In genomic region chr9:96407835-96408234, GRCh38 we compare ENCODE assay signal across 6 cellular contexts. TPM values are rescaled to one million over a fixed set of nuclear protein-coding genes. Genes with fewer than 3 reads are reported as not detected.
DNase-seq lines count a peak whose midpoint lies in the region; ATAC-seq, FAIRE-seq and TF ChIP-seq lines count a peak whose summit lies in the region.
"Not testable (repeated sequence)": the region's sequence is repeated elsewhere in the genome, so short reads cannot be mapped to it uniquely, and the experiment has no call there.

No MANE protein-coding gene starts in this region.

- H3K79me1 ChIP-seq in H1 (ENCODE audit: low read depth, low read length), result not testable (repeated sequence)

- POLR2A ChIA-PET in HEK293 (lab: Yijun Ruan, JAX); WTC11 (lab: Charles Lee): not testable (repeated sequence)
- POLR2A ChIA-PET in H1 (lab: Charles Lee; ENCODE audit: partially characterized antibody), result interaction anchor here (1.2 kb wide), 1 partner anchor 8 kb away, joined by 3 read pairs; no protein-coding TSS in a partner anchor

- H3K27ac ChIP-seq in GM23338 (ENCODE audit: low read depth), result peak overlapping the region; percentile 75; the same call in 1 of the 2 replicates
- H3K27ac ChIP-seq in HEK293 (ENCODE audit: extremely low read depth, low read depth, low read length); HUES6 (ENCODE audit: low read depth, low read length); H1 (ENCODE audit: low read depth, low read length); iPS-18a (ENCODE audit: low read length): not testable (repeated sequence)

- H2BK12ac ChIP-seq in H1 (ENCODE audit: low read depth, low read length), result not testable (repeated sequence)

- FAIRE-seq in H1 (lab: Jason Lieb, UNC), result not testable (repeated sequence)

- H3K4me2 ChIP-seq in GM23338, result peak overlapping the region; percentile 65; the same call in 1 of the 2 replicates
- H3K4me2 ChIP-seq in H1 (ENCODE audit: insufficient read depth in 1 of 2, low read depth in 2 of 2, low read length in 2 of 2), result peak overlapping the region; percentile 22 to 43; a peak in 2 of 4 replicates

- H3K9me3 Mint-ChIP-seq in GM23338, WTC11: not testable (repeated sequence)

- not testable (repeated sequence) for H2BK20ac ChIP-seq in H1 (ENCODE audit: low read length)

- not testable (repeated sequence) for H3K9me3 ChIP-seq in HEK293 (ENCODE audit: control insufficient read depth, insufficient read depth, low read depth, low read length); HUES6 (ENCODE audit: control insufficient read depth, insufficient read depth, low read depth, low read length); H1 (ENCODE audit: insufficient read depth in 2 of 2, low read depth in 1 of 2, low read length in 1 of 2); iPS-18a (ENCODE audit: control insufficient read depth, low read depth, low read length)

- H2AK5ac ChIP-seq in H1 (ENCODE audit: low read depth, low read length), result not testable (repeated sequence)

- not testable (repeated sequence) for H2AFZ ChIP-seq in GM23338; H1 (ENCODE audit: low read length)

- not testable (repeated sequence) for ATAC-seq in GM23338, WTC11

- TF ChIP-seq CTCF in GM23338 (conservative IDR thresholded peaks at IDR 0.05; ENCODE audit: low read depth in 2 of 2); HEK293 (tag by site-specific recombination; IDR thresholded peaks at IDR 0.05); WTC11 (IDR thresholded peaks at IDR 0.05); H1 (IDR thresholded peaks at IDR 0.05; ENCODE audit: control extremely low read depth in 1 of 3, insufficient read depth in 1 of 3, low read depth in 1 of 3, low read length in 3 of 3): not testable (repeated sequence)

- not testable (repeated sequence) for H3K27me3 Mint-ChIP-seq in GM23338 (ENCODE audit: insufficient read depth, low read depth, poor library complexity); WTC11 (ENCODE audit: low read depth)

- peaks cover 24% of the 10 kb centered on the region; the same call in 2 of the 3 replicates for H3K36me3 Mint-ChIP-seq in GM23338 (ENCODE audit: low read depth)
- not testable (repeated sequence) for H3K36me3 Mint-ChIP-seq in WTC11

- H3K79me2 ChIP-seq in GM23338 (replicated peaks; ENCODE audit: insufficient read depth), result peaks cover 83% of the 10 kb centered on the region
- H3K79me2 ChIP-seq in H1 (ENCODE audit: control insufficient read depth in 1 of 2, insufficient read depth in 2 of 2, low read length in 2 of 2), result peaks cover 0 to 68% of the 10 kb centered on the region in 2 experiments; a peak in 3 of 4 replicates

- TF ChIP-seq POLR2A in H1 (IDR thresholded peaks at IDR 0.05; ENCODE audit: control extremely low read depth in 1 of 2, low read depth in 2 of 2, low read length in 2 of 2), result not testable (repeated sequence)

- not testable (repeated sequence) for H4K91ac ChIP-seq in H1 (replicated peaks; ENCODE audit: insufficient read length, low read length)

- H3K4me1 ChIP-seq in GM23338 (ENCODE audit: insufficient read depth) (peaks cover 31% of the 10 kb centered on the region), HUES6 (ENCODE audit: control insufficient read depth, insufficient read depth, low read length) (peaks cover 22% of the 10 kb centered on the region), H1 (replicated peaks in 1 of 4; ENCODE audit: control insufficient read depth in 3 of 4, insufficient read depth in 4 of 4, low read length in 3 of 4) (peaks cover 0 to 10% (median 7%) of the 10 kb centered on the region in 4 experiments; a peak in 4 of 7 replicates), iPS-18a (ENCODE audit: control insufficient read depth, low read depth, low read length) (peaks cover 18% of the 10 kb centered on the region)
- H3K4me1 ChIP-seq in HEK293 (ENCODE audit: control insufficient read depth, insufficient read depth, low read length), result not testable (repeated sequence)

- H3K4me3 ChIP-seq in GM23338, result peak overlapping the region; percentile 37
- H3K4me3 ChIP-seq in HEK293 (ENCODE audit: low read depth, low read length), result not testable (repeated sequence)
- H3K4me3 ChIP-seq in HUES6 (ENCODE audit: low read depth, low read length), result peak overlapping the region; percentile 15; the same call in 1 of the 2 replicates
- H3K4me3 ChIP-seq in H1 (ENCODE audit: extremely low read depth in 1 of 4, insufficient read depth in 2 of 4, low read depth in 3 of 4, low read length in 4 of 4), result peak overlapping the region in 3 of 4 experiments; percentile 14 to 43 (median 14); a peak in 3 of 8 replicates
- peak overlapping the region; percentile 17 for H3K4me3 ChIP-seq in iPS-18a (ENCODE audit: low read length)

- 79% methylated on average over 14 of the region's 14 CpGs; no CpG with 5 or more reads in 1 of the 2 experiments for WGBS in H1 (ENCODE audit: extremely low coverage in 1 of 2, insufficient coverage in 1 of 2, insufficient read length in 1 of 2, insufficient replicate concordance in 2 of 2, low coverage in 1 of 2, low lambda C conversion rate in 2 of 2, missing lambda C conversion rate in 1 of 2), 2 experiments

- not testable (repeated sequence) for H2BK15ac ChIP-seq in H1 (ENCODE audit: low read length)

- not testable (repeated sequence) for H3K56ac ChIP-seq in H1 (replicated peaks; ENCODE audit: insufficient read length, low read depth, low read length)

- H4K8ac ChIP-seq in H1 (ENCODE audit: extremely low read depth, insufficient read depth, low read length), result not testable (repeated sequence)

- not testable (repeated sequence) for H3K4ac ChIP-seq in H1 (replicated peaks; ENCODE audit: insufficient read length, low read depth, low read length)

- not testable (repeated sequence) for H3K9me2 ChIP-seq in GM23338 (ENCODE audit: insufficient read depth)

- H3K36me3 ChIP-seq in GM23338 (ENCODE audit: insufficient read depth); H1 (ENCODE audit: control insufficient read depth in 2 of 4, insufficient read depth in 4 of 4, low read length in 3 of 4); iPS-18a (ENCODE audit: control insufficient read depth, low read depth, low read length): not testable (repeated sequence)
- H3K36me3 ChIP-seq in HEK293 (ENCODE audit: control insufficient read depth in 2 of 2, insufficient read depth in 1 of 2, low read length in 2 of 2) (peaks cover 6 to 22% of the 10 kb centered on the region in 2 experiments), HUES6 (ENCODE audit: control insufficient read depth, insufficient read depth, low read length) (peaks cover 15% of the 10 kb centered on the region)

- not testable (repeated sequence) for H3K23me2 ChIP-seq in H1 (ENCODE audit: low read depth, low read length)

- H3K4me3 Mint-ChIP-seq in GM23338, result not testable (repeated sequence)
- H3K4me3 Mint-ChIP-seq in WTC11, result peak overlapping the region; percentile 55

- H4K5ac ChIP-seq in H1 (ENCODE audit: insufficient read length, low read depth, low read length), result not testable (repeated sequence)

- H2BK5ac ChIP-seq in H1 (ENCODE audit: low read depth, low read length), result not testable (repeated sequence)

- not testable (repeated sequence) for DNase-seq in GM23338 (ENCODE audit: low spot score); WTC11 (ENCODE audit: low spot score); H1 (ENCODE audit: low read depth in 1 of 2, low spot score in 2 of 2)

- TF ChIP-seq EP300 in H1 (IDR thresholded peaks at IDR 0.05; ENCODE audit: borderline replicate concordance in 1 of 2, low read depth in 2 of 2, low read length in 2 of 2), result not testable (repeated sequence)

- CTCF ChIA-PET in HEK293 (lab: Yijun Ruan, JAX); WTC11 (lab: Charles Lee); H1 (lab: Charles Lee; ENCODE audit: partially characterized antibody): not testable (repeated sequence)

- H3K14ac ChIP-seq in H1 (ENCODE audit: insufficient read length), result not testable (repeated sequence)

- not testable (repeated sequence) for H3K18ac ChIP-seq in H1 (ENCODE audit: extremely low read depth, low read length)

- H4K20me1 ChIP-seq in GM23338 (replicated peaks; ENCODE audit: insufficient read depth), result peaks cover 18% of the 10 kb centered on the region; the same call in 1 of the 2 replicates
- H4K20me1 ChIP-seq in H1 (replicated peaks in 1 of 2; ENCODE audit: control insufficient read depth in 1 of 2, insufficient read depth in 2 of 2, low read length in 2 of 2), result not testable (repeated sequence)

- H3K27me3 ChIP-seq in GM23338 (ENCODE audit: insufficient read depth); HUES6 (ENCODE audit: control insufficient read depth, insufficient read depth, low read length); H1 (replicated peaks in 1 of 4; ENCODE audit: control insufficient read depth in 3 of 4, extremely low read depth in 1 of 4, insufficient read depth in 3 of 4, low read length in 3 of 4); iPS-18a (ENCODE audit: control insufficient read depth, insufficient read depth, low read length): not testable (repeated sequence)

- H3K4me1 Mint-ChIP-seq in GM23338 (peaks cover 31% of the 10 kb centered on the region), WTC11 (peaks cover 34% of the 10 kb centered on the region)

- not testable (repeated sequence) for H2BK120ac ChIP-seq in H1 (replicated peaks; ENCODE audit: low read depth, low read length)

- not testable (repeated sequence) for H3K23ac ChIP-seq in H1 (ENCODE audit: insufficient read length)

- not testable (repeated sequence) for TF ChIP-seq RAD21 in H1 (IDR thresholded peaks at IDR 0.05 in 1 of 2, conservative IDR thresholded peaks at IDR 0.05 in 1 of 2; ENCODE audit: low read depth in 2 of 2, low read length in 2 of 2)

- H3K27ac Mint-ChIP-seq in GM23338, WTC11: not testable (repeated sequence)

- H3F3A ChIP-seq in GM23338 (replicated peaks; ENCODE audit: low read depth), result not testable (repeated sequence)

- H3K9ac ChIP-seq in HUES6 (ENCODE audit: low read length); H1 (replicated peaks in 1 of 4; ENCODE audit: extremely low read depth in 1 of 4, low read depth in 3 of 4, low read length in 3 of 4); iPS-18a (ENCODE audit: low read length): not testable (repeated sequence)

RNA-seq across cellular contexts. Expression of gene ZNF367, which starts 10.3 kb away (rescaled TPM):
- total RNA-seq in GM23338 (2014; rRNA removed; shearing (Covaris generic)), result 11.5 and 12.3 TPM in 2 replicates
- 2.5 and 3.6 TPM in 2 replicates for polyA plus RNA-seq in GM23338 (2016; fragmentation: Nextera tagmentation; extraction: Ambion mirVana)
- 6.3 to 7.5 TPM (median 7.4 TPM) in 3 replicates for total RNA-seq in WTC11 (2021)
- 6.7 and 8.2 TPM in 2 replicates for total RNA-seq in H1 (2021; fragmentation: NEBNext Ultra II Directional; extraction: Animal tissue kit (Norgen Biotek cat#: 25700))
- polyA plus RNA-seq in H1 (2011; rRNA removed), result 2.0 and 2.2 TPM in 2 replicates
- polyA plus RNA-seq in H1 (2011; cell fraction: cytosol; rRNA removed), result 3.9 TPM
- 3.5 TPM for polyA plus RNA-seq in H1 (2011; cell fraction: nucleus; rRNA removed)
- 2.6 to 5.1 TPM (median 3.0 TPM) in 4 replicates for polyA plus RNA-seq in H1 (2012, experiment 1 of 2)
- polyA plus RNA-seq in H1 (2012, experiment 2 of 2), result 0.59 TPM
- 4.4 TPM for polyA plus RNA-seq in H1 (2013, experiment 1 of 2)
- 3.9 TPM for polyA plus RNA-seq in H1 (2013, experiment 2 of 2)
- polyA minus RNA-seq in H1 (2011; rRNA and poly(A)+ RNA removed), result 3.1 and 3.4 TPM in 2 replicates
- 5.0 TPM for polyA minus RNA-seq in H1 (2011; cell fraction: cytosol; rRNA and poly(A)+ RNA removed)
- 5.7 TPM for polyA minus RNA-seq in H1 (2011; cell fraction: nucleus; rRNA and poly(A)+ RNA removed)

RNA-seq across cellular contexts. Expression of gene SLC35D2, which starts 24.3 kb away (rescaled TPM):
- total RNA-seq in GM23338 (2014; rRNA removed; shearing (Covaris generic)), result 11.6 and 14.4 TPM in 2 replicates
- polyA plus RNA-seq in GM23338 (2016; fragmentation: Nextera tagmentation; extraction: Ambion mirVana), result 7.8 and 8.2 TPM in 2 replicates
- 14.6 to 18.2 TPM (median 17.3 TPM) in 3 replicates for total RNA-seq in WTC11 (2021)
- total RNA-seq in H1 (2021; fragmentation: NEBNext Ultra II Directional; extraction: Animal tissue kit (Norgen Biotek cat#: 25700)), result 11.5 and 13.7 TPM in 2 replicates
- polyA plus RNA-seq in H1 (2011; rRNA removed), result 7.0 and 9.6 TPM in 2 replicates
- 10.8 TPM for polyA plus RNA-seq in H1 (2011; cell fraction: cytosol; rRNA removed)
- polyA plus RNA-seq in H1 (2011; cell fraction: nucleus; rRNA removed), result 5.7 TPM
- 13.5 to 19.7 TPM (median 15.7 TPM) in 4 replicates for polyA plus RNA-seq in H1 (2012, experiment 1 of 2)
- polyA plus RNA-seq in H1 (2012, experiment 2 of 2), result 7.9 TPM
- 13.4 TPM for polyA plus RNA-seq in H1 (2013, experiment 1 of 2)
- 16.3 TPM for polyA plus RNA-seq in H1 (2013, experiment 2 of 2)
- 4.1 and 4.9 TPM in 2 replicates for polyA minus RNA-seq in H1 (2011; rRNA and poly(A)+ RNA removed)
- polyA minus RNA-seq in H1 (2011; cell fraction: cytosol; rRNA and poly(A)+ RNA removed), result 4.0 TPM
- polyA minus RNA-seq in H1 (2011; cell fraction: nucleus; rRNA and poly(A)+ RNA removed), result 7.2 TPM

RNA-seq across cellular contexts. Expression of gene HABP4, which starts 42.1 kb away (rescaled TPM):
- 7.7 and 9.9 TPM in 2 replicates for total RNA-seq in GM23338 (2014; rRNA removed; shearing (Covaris generic))
- 8.8 and 11.1 TPM in 2 replicates for polyA plus RNA-seq in GM23338 (2016; fragmentation: Nextera tagmentation; extraction: Ambion mirVana)
- total RNA-seq in WTC11 (2021), result 9.8 to 11.0 TPM (median 10.1 TPM) in 3 replicates
- 10.5 and 11.2 TPM in 2 replicates for total RNA-seq in H1 (2021; fragmentation: NEBNext Ultra II Directional; extraction: Animal tissue kit (Norgen Biotek cat#: 25700))
- polyA plus RNA-seq in H1 (2011; rRNA removed), result 3.3 and 3.8 TPM in 2 replicates
- polyA plus RNA-seq in H1 (2011; cell fraction: cytosol; rRNA removed), result 7.9 TPM
- polyA plus RNA-seq in H1 (2011; cell fraction: nucleus; rRNA removed), result 3.3 TPM
- 9.9 to 11.6 TPM (median 10.5 TPM) in 4 replicates for polyA plus RNA-seq in H1 (2012, experiment 1 of 2)
- polyA plus RNA-seq in H1 (2012, experiment 2 of 2), result 3.3 TPM
- polyA plus RNA-seq in H1 (2013, experiment 1 of 2), result 7.0 TPM
- 7.1 TPM for polyA plus RNA-seq in H1 (2013, experiment 2 of 2)
- polyA minus RNA-seq in H1 (2011; rRNA and poly(A)+ RNA removed), result 1.5 and 2.0 TPM in 2 replicates
- polyA minus RNA-seq in H1 (2011; cell fraction: cytosol; rRNA and poly(A)+ RNA removed), result 3.2 TPM
- 2.5 TPM for polyA minus RNA-seq in H1 (2011; cell fraction: nucleus; rRNA and poly(A)+ RNA removed)
